Comparison of ENCODE assay signal across 18 cellular contexts in genomic region chr5:143308726-143309125, GRCh38.
DNase-seq lines count a peak whose midpoint lies in the region; ATAC-seq and TF ChIP-seq lines count a peak whose summit lies in the region.
"Had no signal": no experiment of that assay in that cellular context is flagged by ENCODE, and none has a peak within 500 bp of the region (broad histone marks: within the 10 kb centered on the region; RNA-seq: fewer than 3 reads in every experiment).

No MANE protein-coding gene starts in this region.

- H3K9me3 Mint-ChIP-seq in CD14-positive monocyte = peaks cover 0 to 5% (median 2%) of the 10 kb centered on the region in 7 donors

- DNase-seq in CD14-positive monocyte (ENCODE audit: low spot score) = no peak
- DNase-seq in M059J (ENCODE audit: low read depth) = peak; percentile 42
- no peak for DNase-seq in esophagus muscularis mucosa (ENCODE audit: extremely low spot score)
- DNase-seq in gastrocnemius medialis = no peak
- no peak for DNase-seq in adrenal gland
- no peak for DNase-seq in Karpas-422
- DNase-seq: anterior cingulate cortex, COR-L47, foreskin melanocyte, left colon, NCI-H524 treated with DMSO at 0.1 percent for 48 hours, nephron progenitor cell had no signal

- H2AFZ ChIP-seq in Karpas-422 (ENCODE audit: low read length) = no peak overlapping the region

- H3K36me3 ChIP-seq in esophagus muscularis mucosa (peaks cover 0 to 51% (median 28%) of the 10 kb centered on the region in 4 donors), gastrocnemius medialis (peaks cover 0 to 41% of the 10 kb centered on the region in 2 donors), adrenal gland (replicated peaks in 1 of 2) (no peaks in the 10 kb centered on the region), Karpas-422 (ENCODE audit: insufficient read depth, low read length) (peaks cover 94% of the 10 kb centered on the region)
- H3K36me3 ChIP-seq: prostate gland had no signal

- H3K27me3 Mint-ChIP-seq in CD14-positive monocyte (ENCODE audit: low read depth in 3 of 3) = no peaks in the 10 kb centered on the region
- H3K27me3 Mint-ChIP-seq: activated CD4-positive, alpha-beta T cell treated with anti-CD3 and anti-CD28 coated beads, Interleukin-2, amount 10 ng/mL, durations not matched to agents 24 days and 14 days had no signal

- TF ChIP-seq CTCF in CD14-positive monocyte (IDR thresholded peaks at IDR 0.05) (no peak), esophagus muscularis mucosa (IDR thresholded peaks at IDR 0.05) (no peak), gastrocnemius medialis (IDR thresholded peaks at IDR 0.05 in 4 of 5, conservative IDR thresholded peaks at IDR 0.05 in 1 of 5) (no peak), adrenal gland (IDR thresholded peaks at IDR 0.05) (no peak)

- TF ChIP-seq POLR2A in esophagus muscularis mucosa (IDR thresholded peaks at IDR 0.05; ENCODE audit: low read depth) (no peak), gastrocnemius medialis (IDR thresholded peaks at IDR 0.05) (no peak), adrenal gland (IDR thresholded peaks at IDR 0.05) (no peak)

- no peak overlapping the region for H3K4me2 ChIP-seq in Karpas-422 (ENCODE audit: low read depth, low read length, poor library complexity, severe bottlenecking)

- peaks cover 96% of the 10 kb centered on the region for H3K79me2 ChIP-seq in Karpas-422 (ENCODE audit: low read length)

- H3K4me3 Mint-ChIP-seq in CD14-positive monocyte = no peak overlapping the region
- H3K4me3 Mint-ChIP-seq: activated CD4-positive, alpha-beta T cell treated with anti-CD3 and anti-CD28 coated beads, Interleukin-2, amount 10 ng/mL, durations not matched to agents 24 days and 14 days; mesothelial cell of epicardium; nephron progenitor cell had no signal

- no peaks in the 10 kb centered on the region for H3K9me2 ChIP-seq in Karpas-422 (replicated peaks; ENCODE audit: insufficient read depth, low read length)

- H3K27ac ChIP-seq in esophagus muscularis mucosa (replicated peaks in 1 of 4) (peak overlapping the region; percentile 46 to 66 (median 48)), gastrocnemius medialis (peak overlapping the region; percentile 37 to 85 (median 46)), adrenal gland (no peak overlapping the region), Karpas-422 (ENCODE audit: low read length) (no peak overlapping the region)
- H3K27ac ChIP-seq: prostate gland, suprapubic skin had no signal

- ATAC-seq in gastrocnemius medialis (no peak), GM19324 (IDR thresholded peaks at IDR 0.05; ENCODE audit: low FRiP score, unreplicated experiment) (no peak), GM19397 (IDR thresholded peaks at IDR 0.05; ENCODE audit: unreplicated experiment) (no peak)
- ATAC-seq: left colon had no signal

- H3K27ac Mint-ChIP-seq in CD14-positive monocyte = peak overlapping the region in 4 of 7 donors; percentile 23 to 84 (median 72)
- H3K27ac Mint-ChIP-seq: activated CD4-positive, alpha-beta T cell treated with anti-CD3 and anti-CD28 coated beads, Interleukin-2, amount 10 ng/mL, durations not matched to agents 24 days and 14 days; mesothelial cell of epicardium; nephron progenitor cell had no signal

- H3K4me1 Mint-ChIP-seq in CD14-positive monocyte = peaks cover 38% of the 10 kb centered on the region
- H3K4me1 Mint-ChIP-seq: mesothelial cell of epicardium, nephron progenitor cell had no signal

- H3K4me3 ChIP-seq in esophagus muscularis mucosa (no peak overlapping the region), gastrocnemius medialis (no peak overlapping the region), adrenal gland (no peak overlapping the region), Karpas-422 (ENCODE audit: low read length) (no peak overlapping the region)
- H3K4me3 ChIP-seq: prostate gland, suprapubic skin had no signal

- intact Hi-C loops in CD14-positive monocyte (cut with micrococcal nuclease) = no loop called here
- intact Hi-C loops in esophagus muscularis mucosa (cut with DNase I) = no loop called here
- intact Hi-C loops in gastrocnemius medialis (cut with DNase I; ENCODE audit: low total_unique reads) = no loop called here
- intact Hi-C loops in adrenal gland (cut with DNase I) = no loop called here

- H3K9me3 ChIP-seq in esophagus muscularis mucosa (no peaks in the 10 kb centered on the region), gastrocnemius medialis (no peaks in the 10 kb centered on the region), adrenal gland (replicated peaks in 1 of 3) (no peaks in the 10 kb centered on the region), Karpas-422 (ENCODE audit: low read length) (no peaks in the 10 kb centered on the region)
- H3K9me3 ChIP-seq: prostate gland had no signal

- H4K20me1 ChIP-seq in Karpas-422 (ENCODE audit: insufficient read depth, low read depth, low read length) = peaks cover 17% of the 10 kb centered on the region

- in situ Hi-C loops in gastrocnemius medialis (cut with MboI; ENCODE audit: low sequenced_read_pairs in 4 of 4) = no loop called here

- no peak for TF ChIP-seq EP300 in esophagus muscularis mucosa (IDR thresholded peaks at IDR 0.05)

- 50% methylated on average over 2 of the region's 2 CpGs for WGBS in esophagus muscularis mucosa
- 88 to 94% (median 89%) methylated on average over 2 of the region's 2 CpGs for WGBS in adrenal gland, 4 donors

- peaks cover 69 to 76% of the 10 kb centered on the region in 2 donors for H3K36me3 Mint-ChIP-seq in CD14-positive monocyte

- H3K4me1 ChIP-seq in esophagus muscularis mucosa = peaks cover 10 to 62% (median 53%) of the 10 kb centered on the region in 4 donors
- peaks cover 40 to 44% of the 10 kb centered on the region in 2 donors for H3K4me1 ChIP-seq in gastrocnemius medialis
- peaks cover 0 to 9% of the 10 kb centered on the region in 2 donors for H3K4me1 ChIP-seq in adrenal gland (replicated peaks in 1 of 2)
- H3K4me1 ChIP-seq in Karpas-422 (ENCODE audit: low read length) = peaks cover 13% of the 10 kb centered on the region
- H3K4me1 ChIP-seq: prostate gland had no signal

- H3K9ac ChIP-seq in Karpas-422 (ENCODE audit: low read length) = no peak overlapping the region

- no peaks in the 10 kb centered on the region for H3K27me3 ChIP-seq in esophagus muscularis mucosa
- no peaks in the 10 kb centered on the region for H3K27me3 ChIP-seq in gastrocnemius medialis
- H3K27me3 ChIP-seq in adrenal gland = no peaks in the 10 kb centered on the region
- no peaks in the 10 kb centered on the region for H3K27me3 ChIP-seq in Karpas-422 (ENCODE audit: low read length)
- H3K27me3 ChIP-seq: suprapubic skin had no signal

Comparison
In these comparisons a context has a peak if more than half of its experiments do, and no peak if none do; other contexts are left out.
1. H3K27ac ChIP-seq: peak in esophagus muscularis mucosa (4 of 4) and gastrocnemius medialis (4 of 4); none in adrenal gland (0 of 5) and Karpas-422 (single experiment).